Comparison of ENCODE assay signal across 8 cellular contexts in the genomic region with DNA sequence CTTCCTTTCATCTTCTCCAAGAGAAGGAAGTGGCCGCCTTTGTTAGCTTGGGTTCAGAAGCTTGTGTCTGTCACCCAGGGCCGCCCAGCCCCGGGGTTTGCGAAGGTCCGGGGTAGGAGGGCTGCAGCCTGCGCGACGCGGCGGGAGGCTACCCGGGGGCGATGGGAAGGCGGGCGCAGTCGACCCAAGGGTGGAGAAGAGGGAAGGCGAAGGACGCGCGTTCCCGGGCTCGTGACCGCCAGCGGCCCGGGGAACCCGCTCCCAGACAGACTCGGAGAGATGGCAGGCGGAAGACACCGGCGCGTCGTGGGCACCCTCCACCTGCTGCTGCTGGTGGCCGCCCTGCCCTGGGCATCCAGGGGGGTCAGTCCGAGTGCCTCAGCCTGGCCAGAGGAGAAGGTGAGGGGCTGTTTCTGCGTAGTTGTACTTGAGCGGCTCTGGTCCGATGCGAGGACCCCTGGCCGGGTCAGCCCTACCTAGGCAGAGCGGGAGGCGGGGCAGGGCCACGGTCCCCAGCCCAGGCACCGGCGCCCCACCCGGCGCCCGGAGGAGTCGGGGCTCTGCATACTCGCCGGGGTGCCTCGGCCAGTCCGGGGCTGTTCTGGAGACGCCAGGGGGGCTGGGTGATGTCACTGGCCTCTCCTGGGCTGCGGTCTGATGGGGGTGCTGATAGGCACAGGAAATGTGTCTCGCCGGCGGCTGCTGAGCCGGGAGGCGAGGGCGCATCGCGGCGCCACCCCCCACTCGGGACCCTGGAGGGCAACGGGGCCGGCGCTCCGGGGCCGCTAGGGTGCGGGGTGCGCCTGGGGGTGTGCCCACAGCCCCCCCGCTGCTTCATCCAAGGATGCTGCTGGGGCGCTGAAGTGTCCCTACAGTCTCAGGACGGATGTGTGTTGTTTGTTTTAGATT. TPM values are rescaled to one million over a fixed set of nuclear protein-coding genes. Genes with fewer than 3 reads are reported as not detected.
DNase-seq lines count a peak whose midpoint lies in the region; ATAC-seq and TF ChIP-seq lines count a peak whose summit lies in the region.

QPCT (plus strand) TSS at position 178 of the 909 bp plus-strand sequence; CDS start at position 280, 102 bp downstream.

- H3K4me1 ChIP-seq in HUES64 (ENCODE audit: insufficient read depth, low read length) (peaks cover 24% of the 10 kb centered on the region), colonic mucosa (peaks cover 5% of the 10 kb centered on the region), liver (ENCODE audit: control insufficient read depth in 4 of 4, insufficient read depth in 4 of 4, low read length in 3 of 4) (peaks cover 8 to 18% (median 13%) of the 10 kb centered on the region in 4 donors)

- DNase-seq in GM12864 (ENCODE audit: low read depth) (no peak), colonic mucosa (peak; percentile 55), NCI-H1694 treated with DMSO at 0.1 percent for 48 hours (lab: John Stamatoyannopoulos, UW) (no peak)
- peak; percentile 40 for DNase-seq in activated CD4-positive, CD25-positive, alpha-beta regulatory T cell treated with anti-CD3 and anti-CD28 coated beads, Interleukin-2, amount 50 U/mL, for 72 hours
- DNase-seq in stimulated activated CD8-positive, alpha-beta memory T cell treated with anti-CD3 and anti-CD28 coated beads, Interleukin-15, amount 100 ng/mL, for 4 hours (ENCODE audit: low read depth in 2 of 2) = peak; percentile 54 to 64

- TF ChIP-seq RAD21 in liver (IDR thresholded peaks at IDR 0.05) = no peak

- TF ChIP-seq CTCF in GM12864 (IDR thresholded peaks at IDR 0.05; ENCODE audit: low read depth, low read length, missing control alignments) = no peak
- no peak for TF ChIP-seq CTCF in colonic mucosa (IDR thresholded peaks at IDR 0.05)
- TF ChIP-seq CTCF in liver (IDR thresholded peaks at IDR 0.05; ENCODE audit: low read depth, low read length, missing input control) = no peak

- H3K27ac ChIP-seq in HUES64 (ENCODE audit: low read depth, low read length) (no peak within 1 kb of the TSS), colonic mucosa (peak within 1 kb of the TSS; percentile 18), liver (ENCODE audit: low read depth in 1 of 2, low read length in 2 of 2) (peak within 1 kb of the TSS; percentile 44 to 51)

- 2% methylated on average over 73 of the region's 73 CpGs for WGBS in HUES64
- WGBS in liver = 3% methylated on average over 73 of the region's 73 CpGs

- H3K4me3 ChIP-seq in GM12864 (ENCODE audit: low read depth, low read length) (peak within 1 kb of the TSS; percentile 50), HUES64 (ENCODE audit: low read length) (peak within 1 kb of the TSS; percentile 77), colonic mucosa (peak within 1 kb of the TSS; percentile 61), liver (ENCODE audit: low read depth in 1 of 3, low read length in 3 of 3) (peak within 1 kb of the TSS; percentile 47 to 65 (median 54))

- no peak for ATAC-seq in HG03565 (IDR thresholded peaks at IDR 0.05; ENCODE audit: unreplicated experiment)

- H3K9me3 ChIP-seq in HUES64 (ENCODE audit: insufficient read depth, low read depth, low read length) (no peaks in the 10 kb centered on the region), colonic mucosa (no peaks in the 10 kb centered on the region), liver (ENCODE audit: control insufficient read depth in 4 of 4, low read length in 3 of 4) (no peaks in the 10 kb centered on the region)

- H3K9ac ChIP-seq in HUES64 (ENCODE audit: low read depth, low read length) (peak within 1 kb of the TSS; percentile 44), colonic mucosa (ENCODE audit: low read depth in 2 of 2, low read length in 2 of 2) (peak within 1 kb of the TSS; percentile 64 to 77), liver (ENCODE audit: low read depth in 1 of 2, low read length in 2 of 2) (peak within 1 kb of the TSS; percentile 1 to 30)

- H3K36me3 ChIP-seq in HUES64 (ENCODE audit: insufficient read depth, low read length) (no peaks in the 10 kb centered on the region), colonic mucosa (no peaks in the 10 kb centered on the region), liver (ENCODE audit: control insufficient read depth in 4 of 4, insufficient read depth in 3 of 4, low read depth in 1 of 4, low read length in 3 of 4) (no peaks in the 10 kb centered on the region)

- intact Hi-C loops in colonic mucosa (cut with DNase I) = no loop called here

- H3K27me3 ChIP-seq in HUES64 (ENCODE audit: insufficient read depth, low read length) (peaks cover 15% of the 10 kb centered on the region), colonic mucosa (no peaks in the 10 kb centered on the region), liver (ENCODE audit: control insufficient read depth in 4 of 4, insufficient read depth in 4 of 4, low read length in 3 of 4) (no peaks in the 10 kb centered on the region)

TF ChIP-seq in liver, 16 proteins besides CTCF, POLR2A, EP300 and RAD21:
- TF ChIP-seq EGR1 (IDR thresholded peaks at IDR 0.05; ENCODE audit: low read depth in 2 of 2) = no peak

RNA-seq across cellular contexts. Expression of gene QPCT, which starts in this region (rescaled TPM):
- polyA plus RNA-seq in HUES64 (2013, experiment 1 of 2) = 7.3 TPM
- 11.2 TPM for polyA plus RNA-seq in HUES64 (2013, experiment 2 of 2)
- total RNA-seq in colonic mucosa = 10 to 100 TPM in 1 of 2 donors, 1 to 10 TPM in 1; 5.3 to 10.7 TPM
- 1 to 10 TPM; 1.1 to 3.0 TPM for total RNA-seq in liver
- 1 to 10 TPM in 1 of 2 donors, under 1 TPM in 1; 0.61 to 1.3 TPM for polyA plus RNA-seq in liver

Comparison
In these comparisons a context has a peak if more than half of its experiments do, and no peak if none do; other contexts are left out.
1. DNase-seq: peak in activated CD4-positive, CD25-positive, alpha-beta regulatory T cell treated with anti-CD3 and anti-CD28 coated beads, Interleukin-2, amount 50 U/mL, for 72 hours (single experiment), colonic mucosa (single experiment) and stimulated activated CD8-positive, alpha-beta memory T cell treated with anti-CD3 and anti-CD28 coated beads, Interleukin-15, amount 100 ng/mL, for 4 hours (2 of 2); none in GM12864 (single experiment) and NCI-H1694 treated with DMSO at 0.1 percent for 48 hours (single experiment).
2. H3K9ac ChIP-seq: peak in every context shown above with its lines; median percentile 70 in colonic mucosa; 44 in HUES64; 16 in liver.
3. Peak in every context shown above with its lines, with median percentiles within 50 percentile points of each other: H3K4me3 ChIP-seq.